Comparison of ENCODE assay signal across 16 cellular contexts in the genomic region with DNA sequence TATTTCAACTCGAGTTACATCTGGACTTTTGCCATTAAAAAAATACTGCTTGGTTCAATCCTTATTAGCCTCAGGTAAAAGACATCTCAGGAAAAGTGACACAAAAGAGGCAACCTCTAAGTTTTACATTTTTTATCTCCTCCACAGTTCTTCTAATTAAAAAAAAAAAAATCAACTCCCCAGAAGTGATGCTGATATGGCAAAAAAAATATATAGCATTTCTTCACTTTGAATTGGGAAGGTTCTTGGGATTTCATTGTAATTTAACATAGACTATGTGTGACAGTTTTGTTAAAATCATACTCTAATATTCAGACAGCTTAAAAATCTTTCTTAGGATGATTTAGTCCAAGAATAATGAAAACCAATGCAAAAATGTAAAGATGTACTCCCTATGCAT.
A peak's percentile ranks its signal among the peaks of the same experiment; 100 is the strongest.
DNase-seq lines count a peak whose midpoint lies in the region; ATAC-seq, FAIRE-seq and TF ChIP-seq lines count a peak whose summit lies in the region.
"Had no signal": no experiment of that assay in that cellular context is flagged by ENCODE, and none has a peak within 500 bp of the region (broad histone marks: within the 10 kb centered on the region; RNA-seq: fewer than 3 reads in every experiment).

No MANE protein-coding gene starts in this region.

- no peaks in the 10 kb centered on the region for H3F3A ChIP-seq in PC-3 (ENCODE audit: low read length, unreplicated experiment)

- H3K27ac Mint-ChIP-seq in stimulated activated naive CD8-positive, alpha-beta T cell treated with anti-CD3 and anti-CD28 coated beads, Interleukin-15, Interleukin-2, amounts not matched to agents 100 ng/mL and 50 ng/mL, for 24 hours = peak overlapping the region; percentile 100

- RAD21 ChIA-PET in GM12878 (lab: Charles Lee; ENCODE audit: unreplicated experiment) = interaction anchor here (1.4 to 5.1 kb wide), 10 partner anchors 10 to 238 kb away, joined by 4 to 85 read pairs (median 10); a partner anchor contains a TSS

- SMC1A ChIA-PET in GM12878 (lab: Charles Lee; ENCODE audit: uncharacterized antibody, unreplicated experiment) = interaction anchor here (0.7 to 7.5 kb wide), 17 partner anchors 12 to 200 kb away, joined by 3 to 107 read pairs (median 10); a partner anchor contains a TSS

- H3K9me3 ChIP-seq in PC-3 (ENCODE audit: low read length) (no peaks in the 10 kb centered on the region), GM12878 (replicated peaks; ENCODE audit: control insufficient read depth, insufficient read depth, low read length) (no peaks in the 10 kb centered on the region), kidney (ENCODE audit: control insufficient read depth in 1 of 2, low read length in 2 of 2) (no peaks in the 10 kb centered on the region)
- H3K9me3 ChIP-seq: HAP-1, transverse colon had no signal

- H4K20me1 ChIP-seq in PC-3 (ENCODE audit: low read length) (no peaks in the 10 kb centered on the region), GM12878 (ENCODE audit: control insufficient read depth, insufficient read depth) (no peaks in the 10 kb centered on the region)

- peaks cover 49% of the 10 kb centered on the region for H3K4me1 ChIP-seq in PC-3 (ENCODE audit: insufficient read depth, low read length)
- H3K4me1 ChIP-seq in GM12878 (ENCODE audit: control insufficient read depth, insufficient read depth, low read length) = peaks cover 34% of the 10 kb centered on the region
- peaks cover 0 to 6% of the 10 kb centered on the region in 2 donors for H3K4me1 ChIP-seq in kidney (ENCODE audit: control insufficient read depth in 1 of 2, insufficient read depth in 1 of 2, low read depth in 1 of 2, low read length in 2 of 2)

- H3K4me3 ChIP-seq in PC-3 (ENCODE audit: low read length) (no peak overlapping the region), GM12878 (no peak overlapping the region), kidney (ENCODE audit: low read length in 2 of 2) (no peak overlapping the region)
- H3K4me3 ChIP-seq: HAP-1, SJSA1, transverse colon had no signal

- peak overlapping the region; percentile 64 for H3K4me2 ChIP-seq in PC-3 (ENCODE audit: low read length)
- H3K4me2 ChIP-seq in GM12878 (ENCODE audit: control insufficient read depth, insufficient read depth) = 0 out of 2 replicates have a peak overlapping the region, but pooled peaks have one; percentile 22

- H3K4me1 Mint-ChIP-seq in stimulated activated naive CD8-positive, alpha-beta T cell treated with anti-CD3 and anti-CD28 coated beads, Interleukin-15, Interleukin-2, amounts not matched to agents 100 ng/mL and 50 ng/mL, for 24 hours (ENCODE audit: low read depth) = peaks cover 98% of the 10 kb centered on the region

- H3K36me3 Mint-ChIP-seq in stimulated activated naive CD8-positive, alpha-beta T cell treated with anti-CD3 and anti-CD28 coated beads, Interleukin-15, Interleukin-2, amounts not matched to agents 100 ng/mL and 50 ng/mL, for 24 hours (ENCODE audit: low read depth) = peaks cover 56% of the 10 kb centered on the region

- FAIRE-seq in GM12878 (lab: Jason Lieb, UNC) (no peak), kidney (lab: Jason Lieb, UNC) (no peak)
- FAIRE-seq: endometrium had no signal

- no peak for TF ChIP-seq RAD21 in GM12878 (IDR thresholded peaks at IDR 0.05; ENCODE audit: insufficient read depth, low read depth, low read length)

- POLR2A ChIA-PET in PC-3 (lab: Charles Lee; ENCODE audit: unreplicated experiment) = no interaction called here
- POLR2A ChIA-PET in GM12878 (lab: Charles Lee) = interaction anchor here (1.0 to 3.6 kb wide), 5 partner anchors 14 to 99 kb away, joined by 3 to 20 read pairs (median 3); no protein-coding TSS in a partner anchor

- H3K9ac ChIP-seq in PC-3 (ENCODE audit: low read length) = no peak overlapping the region
- H3K9ac ChIP-seq in GM12878 (ENCODE audit: control insufficient read depth, insufficient read depth, low read length) = no peak overlapping the region
- no peak overlapping the region for H3K9ac ChIP-seq in kidney (ENCODE audit: low read length in 2 of 2)

- intact Hi-C loops in PC-3 (cut with micrococcal nuclease) (loop anchor here (2.0 to 5.0 kb wide), 2 partner anchors 41 to 84 kb away; no protein-coding TSS in a partner anchor), GM12878 (cut with micrococcal nuclease; ENCODE audit: unreplicated experiment) (no loop called here), kidney (cut with DNase I) (no loop called here)

- H3K27me3 Mint-ChIP-seq in stimulated activated naive CD8-positive, alpha-beta T cell treated with anti-CD3 and anti-CD28 coated beads, Interleukin-15, Interleukin-2, amounts not matched to agents 100 ng/mL and 50 ng/mL, for 24 hours = no peaks in the 10 kb centered on the region

- TF ChIP-seq POLR2A in GM12878 (IDR thresholded peaks at IDR 0.05; ENCODE audit: low read depth, low read length) = no peak

- H3K79me2 ChIP-seq in PC-3 (ENCODE audit: low read length) (no peaks in the 10 kb centered on the region), GM12878 (ENCODE audit: control insufficient read depth, insufficient read depth, low read length) (no peaks in the 10 kb centered on the region)

- BruUV-seq in PC-3 (replicated peaks; lab: Mats Ljungman, UMichigan) (no TSS peak), GM12878 (replicated peaks; lab: Mats Ljungman, UMichigan) (no TSS peak)

- no peaks in the 10 kb centered on the region for H3K9me2 ChIP-seq in PC-3 (replicated peaks; ENCODE audit: low read length)

- peak overlapping the region; percentile 46; the same call in 1 of the 2 replicates for H3K27ac ChIP-seq in PC-3 (ENCODE audit: low read length)
- H3K27ac ChIP-seq in GM12878 (ENCODE audit: control insufficient read depth, insufficient read depth) = no peak overlapping the region; the same call in 1 of the 2 replicates
- H3K27ac ChIP-seq in kidney (ENCODE audit: low read depth in 2 of 2, low read length in 2 of 2) = no peak overlapping the region
- H3K27ac ChIP-seq: C4-2B had no signal

- no peak for TF ChIP-seq EP300 in GM12878 (IDR thresholded peaks at IDR 0.05; ENCODE audit: borderline replicate concordance in 1 of 2, control insufficient read depth in 1 of 2, low read depth in 2 of 2, low read length in 2 of 2)

- H3K36me3 ChIP-seq in PC-3 (ENCODE audit: low read depth, low read length) = no peaks in the 10 kb centered on the region
- H3K36me3 ChIP-seq in GM12878 (ENCODE audit: control insufficient read depth in 2 of 2, insufficient read depth in 2 of 2, low read length in 1 of 2) = peaks cover 0 to 2% of the 10 kb centered on the region in 2 experiments; a peak in 1 of 4 replicates
- no peaks in the 10 kb centered on the region for H3K36me3 ChIP-seq in kidney (ENCODE audit: control insufficient read depth in 1 of 2, insufficient read depth in 2 of 2, low read length in 2 of 2)
- H3K36me3 ChIP-seq: HAP-1, SJSA1, transverse colon had no signal

- H3K27me3 ChIP-seq in PC-3 (ENCODE audit: low read length) (no peaks in the 10 kb centered on the region), GM12878 (replicated peaks in 1 of 2; ENCODE audit: control insufficient read depth in 2 of 2, insufficient read depth in 2 of 2, low read length in 1 of 2) (no peaks in the 10 kb centered on the region)
- H3K27me3 ChIP-seq: SJSA1, transverse colon had no signal

- DNase-seq in stimulated activated naive CD8-positive, alpha-beta T cell treated with anti-CD3 and anti-CD28 coated beads, Interleukin-15, Interleukin-2, amounts not matched to agents 100 U/mL and 50 U/mL, for 24 hours = no peak
- DNase-seq in PC-3 = no peak
- DNase-seq in GM12878 (ENCODE audit: low read depth, low spot score) = no peak
- no peak for DNase-seq in kidney
- DNase-seq: DMS79 treated with DMSO at 0.1 percent for 48 hours, NCI-H1930, NCI-H510A treated with DMSO at 0.1 percent for 48 hours, transverse colon had no signal

- no peak overlapping the region for H2AFZ ChIP-seq in PC-3 (ENCODE audit: low read length)
- no peak overlapping the region for H2AFZ ChIP-seq in GM12878 (ENCODE audit: control insufficient read depth, low read depth, low read length)

- in situ Hi-C loops in GM12878 (cut with MboI) = no loop called here

- no peak for ATAC-seq in stimulated activated naive CD8-positive, alpha-beta T cell treated with anti-CD3 and anti-CD28 coated beads, Interleukin-15, Interleukin-2, amounts not matched to agents 100 U/mL and 50 U/mL, for 24 hours
- ATAC-seq in PC-3 (no peak), GM12878 (no peak), HG02623 (IDR thresholded peaks at IDR 0.05; ENCODE audit: unreplicated experiment) (no peak), HG02885 (IDR thresholded peaks at IDR 0.05; ENCODE audit: poor library complexity, unreplicated experiment) (no peak)
- ATAC-seq: left lobe of liver had no signal

- no peak for TF ChIP-seq CTCF in PC-3 (conservative IDR thresholded peaks at IDR 0.05; ENCODE audit: low read depth, low read length)
- no peak for TF ChIP-seq CTCF in GM12878 (IDR thresholded peaks at IDR 0.05 in 2 of 3, conservative IDR thresholded peaks at IDR 0.05 in 1 of 3; ENCODE audit: control insufficient read depth in 2 of 3, extremely low read depth in 1 of 3, insufficient read depth in 1 of 3, low read depth in 3 of 3, low read length in 3 of 3)
- no peak for TF ChIP-seq CTCF in kidney (IDR thresholded peaks at IDR 0.05; ENCODE audit: borderline replicate concordance, extremely low read depth, insufficient read depth)

- no peaks in the 10 kb centered on the region for H3K9me3 Mint-ChIP-seq in stimulated activated naive CD8-positive, alpha-beta T cell treated with anti-CD3 and anti-CD28 coated beads, Interleukin-15, Interleukin-2, amounts not matched to agents 100 ng/mL and 50 ng/mL, for 24 hours

- whole genome bisulfite sequencing in GM12878 (ENCODE audit: insufficient coverage, insufficient replicate concordance, low lambda C conversion rate, missing lambda C conversion rate) = 29% methylated on average over 1 of the region's 1 CpG

- CTCF ChIA-PET in PC-3 (lab: Charles Lee) = interaction anchor here (0.7 kb wide), 1 partner anchor 42 kb away, joined by 5 read pairs; no protein-coding TSS in a partner anchor
- CTCF ChIA-PET in GM12878 (lab: Yijun Ruan, JAX) = interaction anchor here (1.0 to 4.3 kb wide), 13 partner anchors 14 to 105 kb away, joined by 3 to 37 read pairs (median 6); a partner anchor contains a TSS

- peak overlapping the region; percentile 46 for H3K4me3 Mint-ChIP-seq in stimulated activated naive CD8-positive, alpha-beta T cell treated with anti-CD3 and anti-CD28 coated beads, Interleukin-15, Interleukin-2, amounts not matched to agents 100 ng/mL and 50 ng/mL, for 24 hours

TF ChIP-seq in GM12878, 131 proteins besides CTCF, POLR2A, EP300 and RAD21 (continues in another document):
- TF ChIP-seq TBL1XR1 (IDR thresholded peaks at IDR 0.05; ENCODE audit: low read depth, low read length) (no peak), ZNF384 (IDR thresholded peaks at IDR 0.05; ENCODE audit: borderline replicate concordance, low read depth, low read length) (no peak), EZH2 (IDR thresholded peaks at IDR 0.05; ENCODE audit: borderline replicate concordance, control insufficient read depth, low read depth, low read length) (no peak), BMI1 (IDR thresholded peaks at IDR 0.05; ENCODE audit: borderline replicate concordance) (no peak), DPF2 (IDR thresholded peaks at IDR 0.05) (no peak), TAF1 (IDR thresholded peaks at IDR 0.05; ENCODE audit: borderline replicate concordance, low read depth, low read length) (no peak)
